In genomic region chr16:2229091-2229490, GRCh38 we compare ENCODE assay signal across 25 cellular contexts.
"Had no signal": no experiment of that assay in that cellular context is flagged by ENCODE, and none has a peak within 500 bp of the region (broad histone marks: within the 10 kb centered on the region; RNA-seq: fewer than 3 reads in every experiment).

No MANE protein-coding gene starts in this region.

- H3K4me3 ChIP-seq: adrenal gland, body of pancreas, esophagus squamous epithelium, gastroesophageal sphincter had no signal

- H3K27me3 ChIP-seq: adrenal gland, body of pancreas had no signal

- H3K9me3 ChIP-seq: adrenal gland, body of pancreas, esophagus squamous epithelium, gastroesophageal sphincter had no signal

- H3K27ac ChIP-seq: adrenal gland, body of pancreas, epithelial cell of prostate, esophagus squamous epithelium, gastroesophageal sphincter had no signal

- ATAC-seq: activated CD4-positive, alpha-beta T cell treated with anti-CD3 and anti-CD28 coated beads for 36 hours; activated CD8-positive, alpha-beta memory T cell treated with anti-CD3 and anti-CD28 coated beads, Interleukin-2, amount 10 ng/mL, durations not matched to agents 7 days and 5 days; activated CD8-positive, alpha-beta T cell treated with anti-CD3 and anti-CD28 coated beads, Interleukin-2, amount 10 ng/mL, durations not matched to agents 7 days and 5 days; activated naive CD8-positive, alpha-beta T cell treated with anti-CD3 and anti-CD28 coated beads, Interleukin-2, amount 50 U/mL, for 24 hours; body of pancreas; gastroesophageal sphincter had no signal

- DNase-seq: activated CD4-positive, alpha-beta memory T cell treated with anti-CD3 and anti-CD28 coated beads for 36 hours; activated CD4-positive, alpha-beta T cell treated with anti-CD3 and anti-CD28 coated beads for 36 hours; activated CD4-positive, alpha-beta T cell treated with anti-CD3 and anti-CD28 coated beads, Interleukin-2, amount 10 ng/mL, durations not matched to agents 24 days and 14 days; activated CD4-positive, CD25-positive, alpha-beta regulatory T cell; activated CD4-positive, CD25-positive, alpha-beta regulatory T cell treated with anti-CD3 and anti-CD28 coated beads, Interleukin-2, amount 50 U/mL, for 72 hours; activated CD8-positive, alpha-beta memory T cell treated with anti-CD3 and anti-CD28 coated beads, Interleukin-2, amount 10 ng/mL, durations not matched to agents 7 days and 5 days; activated CD8-positive, alpha-beta memory T cell treated with anti-CD3 and anti-CD28 coated beads, Interleukin-2, amount 50 U/mL, for 4 hours; activated CD8-positive, alpha-beta T cell treated with anti-CD3 and anti-CD28 coated beads, Interleukin-2, amount 10 ng/mL, durations not matched to agents 7 days and 5 days; activated effector memory CD4-positive, alpha-beta T cell treated with anti-CD3 and anti-CD28 coated beads, Interleukin-2, amount 50 U/mL, for 16 hours; activated naive CD4-positive, alpha-beta T cell treated with anti-CD3 and anti-CD28 coated beads for 36 hours; activated naive CD8-positive, alpha-beta T cell treated with anti-CD3 and anti-CD28 coated beads for 36 hours; activated naive CD8-positive, alpha-beta T cell treated with anti-CD3 and anti-CD28 coated beads, Interleukin-2, amount 50 U/mL, for 24 hours; activated T-cell treated with anti-CD3 and anti-CD28 coated beads, Interleukin-2, amount 50 U/mL, for 1 hour; activated T-cell treated with anti-CD3 and anti-CD28 coated beads, Interleukin-2, amount 50 U/mL, for 48 hours; adrenal gland; amygdala; aorta; body of pancreas; caudate nucleus; effector CD8-positive, alpha-beta T cell; esophagus squamous epithelium; foreskin melanocyte; T-helper 2 cell had no signal
